In the genomic region with DNA sequence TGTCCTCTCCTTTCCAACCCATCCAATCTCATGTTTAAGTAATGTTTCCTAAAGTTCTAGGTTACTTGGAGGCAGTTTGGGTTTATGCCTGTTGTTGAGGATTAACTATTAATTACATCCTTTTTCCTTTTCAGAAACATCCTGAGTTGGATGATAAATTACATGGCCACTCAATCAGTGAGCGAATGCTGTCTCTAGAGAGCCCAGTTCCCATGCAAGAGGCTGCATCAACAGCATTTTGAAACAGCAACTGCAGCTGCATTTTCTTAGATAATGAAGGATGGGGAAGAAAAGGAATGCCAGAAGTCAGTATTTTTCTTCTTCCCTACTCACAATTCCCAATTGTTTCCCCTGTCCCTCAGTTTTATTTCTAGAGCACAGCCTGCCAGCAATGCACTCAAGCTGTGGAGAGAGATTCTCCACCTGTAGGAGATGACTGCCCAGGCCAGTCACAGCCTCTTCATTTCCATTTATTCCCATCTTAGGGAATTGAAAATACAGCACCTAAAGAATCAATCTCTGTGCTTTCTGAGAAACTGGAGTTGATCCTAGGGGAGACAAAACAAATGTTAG, we compare ENCODE assay signal across 21 cellular contexts. TPM values are rescaled to one million over a fixed set of nuclear protein-coding genes. Genes with fewer than 3 reads are reported as not detected.
"Had no signal": no experiment of that assay in that cellular context is flagged by ENCODE, and none has a peak within 500 bp of the region (broad histone marks: within the 10 kb centered on the region; RNA-seq: fewer than 3 reads in every experiment).

No MANE protein-coding gene starts in this region.

- H3K27ac ChIP-seq: SJCRH30 had no signal

- H3K36me3 ChIP-seq: MG63, SJCRH30 had no signal

- H3K9me3 ChIP-seq: MG63, SJCRH30 had no signal

- H3K27me3 ChIP-seq: MG63, SJCRH30 had no signal

- H3K4me1 ChIP-seq: SJCRH30 had no signal

- ATAC-seq: HepG2, SK-N-SH treated with all-trans-retinoic acid at 6 μM for 48 hours had no signal

- H3K4me3 ChIP-seq: MG63, SJCRH30 had no signal

- DNase-seq: IMR-90, Karpas-422, KG1, MG63, NCI-H1092, NCI-H1105 treated with DMSO at 0.1 percent for 48 hours, NCI-H1417 treated with DMSO at 0.1 percent for 48 hours, NCI-H146, NCI-H1930, NCI-H2081, NCI-H2107, NCI-H2227 treated with DMSO at 0.1 percent for 48 hours, NCI-H524, NCI-H69, NCI-H774, RPMI8226, SHP77 treated with DMSO at 0.1 percent for 48 hours, SJCRH30 had no signal

RNA-seq across cellular contexts. Expression of gene SCN7A, which starts 6.9 kb away (rescaled TPM):
- total RNA-seq: HepG2, HT1080 had no signal
